12 cellular contexts compared by ENCODE assay signal in the genomic region with DNA sequence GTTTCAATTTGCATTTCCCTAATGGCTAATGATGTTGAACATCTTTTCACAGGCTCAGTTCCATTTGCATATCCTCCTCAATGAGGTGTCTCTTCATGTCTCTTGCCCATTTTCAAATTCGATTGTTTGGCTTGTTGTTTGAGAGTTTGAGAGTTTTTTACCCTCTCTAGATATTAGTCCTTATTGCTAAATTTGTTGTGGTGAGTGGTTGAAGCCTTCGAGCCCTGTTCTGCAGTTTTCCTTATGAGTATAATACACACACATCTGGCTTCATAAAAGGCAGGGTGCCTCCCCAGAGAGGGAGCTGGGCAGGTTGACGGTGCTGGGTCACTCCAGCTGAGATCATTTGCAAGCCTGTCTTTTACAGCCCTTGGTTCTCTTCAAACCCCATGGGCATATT.
DNase-seq lines count a peak whose midpoint lies in the region; ATAC-seq lines count a peak whose summit lies in the region.
"Had no signal": no experiment of that assay in that cellular context is flagged by ENCODE, and none has a peak within 500 bp of the region (broad histone marks: within the 10 kb centered on the region; RNA-seq: fewer than 3 reads in every experiment).

No MANE protein-coding gene starts in this region.

- H3K4ac ChIP-seq in neuronal stem cell (ENCODE audit: low read length) = no peak overlapping the region

- H2AK5ac ChIP-seq in neuronal stem cell (ENCODE audit: low read depth, low read length) = no peak overlapping the region

- H3K4me2 ChIP-seq in neuronal stem cell (ENCODE audit: insufficient read depth, low read length, poor library complexity, severe bottlenecking) = no peak overlapping the region

- no peaks in the 10 kb centered on the region for H3K27me3 Mint-ChIP-seq in T-helper 17 cell

- H3K79me1 ChIP-seq in neuronal stem cell (ENCODE audit: low read depth, low read length) = no peaks in the 10 kb centered on the region

- H3K4me1 Mint-ChIP-seq in T-helper 17 cell = peaks cover 30% of the 10 kb centered on the region

- H3K36me3 Mint-ChIP-seq in T-helper 17 cell (ENCODE audit: low read depth) = no peaks in the 10 kb centered on the region

- no peak overlapping the region for H2AFZ ChIP-seq in neuronal stem cell (ENCODE audit: low read length)

- no peak overlapping the region for H4K91ac ChIP-seq in neuronal stem cell (ENCODE audit: low read depth, low read length, poor library complexity)

- WGBS in neuronal stem cell (ENCODE audit: extremely low coverage in 2 of 2, insufficient read length in 2 of 2, insufficient replicate concordance in 1 of 2), 2 donors = no CpG with 5 or more reads among the region's 3 CpGs

- DNase-seq in T-helper 17 cell (no peak), iPS-NIHi11 (ENCODE audit: low spot score) (no peak), neuronal stem cell (ENCODE audit: low spot score) (no peak), NCI-H2171 (lab: John Stamatoyannopoulos, UW) (no peak), NCI-H2107 treated with DMSO at 0.1 percent for 48 hours (lab: John Stamatoyannopoulos, UW; ENCODE audit: unreplicated experiment) (no peak)
- DNase-seq: DMS79 treated with DMSO at 0.1 percent for 48 hours, left ventricle myocardium superior, NCI-H1417 treated with DMSO at 0.1 percent for 48 hours, Right ventricle myocardium superior had no signal

- H3K4me1 ChIP-seq in neuronal stem cell (ENCODE audit: control insufficient read depth in 2 of 2, insufficient read depth in 1 of 2, low read depth in 1 of 2, low read length in 2 of 2) = peaks cover 4 to 18% of the 10 kb centered on the region in 2 donors

- peak overlapping the region; percentile 32 for H3K27ac Mint-ChIP-seq in T-helper 17 cell

- ATAC-seq in GM18502 (IDR thresholded peaks at IDR 0.05; ENCODE audit: poor library complexity, unreplicated experiment) (peak; percentile 59), GM19467 (IDR thresholded peaks at IDR 0.05; ENCODE audit: unreplicated experiment) (peak; percentile 54), HG03039 (IDR thresholded peaks at IDR 0.05; ENCODE audit: unreplicated experiment) (peak; percentile 53), T-helper 17 cell (no peak)
- ATAC-seq: left ventricle myocardium superior had no signal

- no peak overlapping the region for H3K4me3 ChIP-seq in neuronal stem cell (ENCODE audit: low read length in 2 of 2)

- H3K14ac ChIP-seq in neuronal stem cell (ENCODE audit: low read length) = no peak overlapping the region

- H2BK15ac ChIP-seq in neuronal stem cell (ENCODE audit: low read length) = no peak overlapping the region

- H3K18ac ChIP-seq in neuronal stem cell (ENCODE audit: low read length) = no peak overlapping the region

- H2BK12ac ChIP-seq in neuronal stem cell (ENCODE audit: low read length) = no peak overlapping the region

- H3K27ac ChIP-seq in neuronal stem cell (replicated peaks; ENCODE audit: low read length) = no peak overlapping the region

- H3K27me3 ChIP-seq in neuronal stem cell (ENCODE audit: control insufficient read depth in 3 of 3, insufficient read depth in 3 of 3, low read depth in 1 of 3, low read length in 3 of 3) = peaks cover 0 to 41% (median 0%) of the 10 kb centered on the region in 3 experiments

- no peak overlapping the region for H4K8ac ChIP-seq in neuronal stem cell (ENCODE audit: low read depth, low read length)

- H3K9me3 ChIP-seq in T-helper 17 cell (ENCODE audit: control insufficient read depth, low read length, poor library complexity, severe bottlenecking) (no peaks in the 10 kb centered on the region), neuronal stem cell (replicated peaks in 1 of 2; ENCODE audit: control insufficient read depth in 2 of 2, insufficient read depth in 1 of 2, low read depth in 1 of 2, low read length in 2 of 2) (no peaks in the 10 kb centered on the region)

- no peaks in the 10 kb centered on the region for H3K36me3 ChIP-seq in neuronal stem cell (replicated peaks in 1 of 2; ENCODE audit: control insufficient read depth in 2 of 2, insufficient read depth in 2 of 2, low read length in 2 of 2)

- no peak overlapping the region for H3K23ac ChIP-seq in neuronal stem cell (ENCODE audit: low read depth, low read length, poor library complexity)

- no peak overlapping the region for H2BK5ac ChIP-seq in neuronal stem cell (ENCODE audit: low read length)

- H3K4me3 Mint-ChIP-seq in T-helper 17 cell = no peak overlapping the region

- H3K9ac ChIP-seq in neuronal stem cell (ENCODE audit: low read depth, low read length, poor library complexity) = no peak overlapping the region

- no peak overlapping the region for H2BK120ac ChIP-seq in neuronal stem cell (ENCODE audit: low read depth, low read length)
